8 cellular contexts compared by ENCODE assay signal in genomic region chr17:57940653-57941329, GRCh38. TPM values are rescaled to one million over a fixed set of nuclear protein-coding genes. Genes with fewer than 3 reads are reported as not detected.
A peak's percentile ranks its signal among the peaks of the same experiment; 100 is the strongest.
DNase-seq lines count a peak whose midpoint lies in the region; ATAC-seq and TF ChIP-seq lines count a peak whose summit lies in the region.

No MANE protein-coding gene starts in this region.

- H3K36me3 ChIP-seq in vagina, result no peaks in the 10 kb centered on the region

- peak overlapping the region; percentile 60 for H3K27ac ChIP-seq in vagina

- TF ChIP-seq POLR2A in Raji (IDR thresholded peaks at IDR 0.05; ENCODE audit: insufficient read depth, low read depth, low read length) (peak; percentile 41), vagina (IDR thresholded peaks at IDR 0.05) (no peak)

- H3K9me3 ChIP-seq in vagina, result no peaks in the 10 kb centered on the region

- intact Hi-C loops in left colon (cut with DNase I, micrococcal nuclease) (no loop called here), vagina (cut with DNase I) (no loop called here)

- H3K27me3 ChIP-seq in vagina, result no peaks in the 10 kb centered on the region

- H3K4me3 ChIP-seq in vagina, result no peak overlapping the region

- peaks cover 99% of the 10 kb centered on the region for H3K4me1 ChIP-seq in vagina

- no peak for TF ChIP-seq CTCF in vagina (IDR thresholded peaks at IDR 0.05)

- peak; percentile 18 for DNase-seq in stimulated activated CD4-positive, alpha-beta T cell treated with anti-CD3 and anti-CD28 coated beads, Interleukin-12 subunit alpha, Interleukin-12 subunit beta, amount 100 ng/mL, for 4 hours
- DNase-seq in stimulated activated CD4-positive, alpha-beta T cell treated with anti-CD3 and anti-CD28 coated beads, Interleukin-1b, Interleukin-23, amount 100 ng/mL, for 48 hours, result no peak
- DNase-seq in left colon (peak in 1 of 2 donors; percentile 66), vagina (ENCODE audit: extremely low spot score in 2 of 2) (no peak), NCI-H2227 (lab: John Stamatoyannopoulos, UW; ENCODE audit: unreplicated experiment) (no peak)

- peak; percentile 8 for ATAC-seq in left colon
- ATAC-seq in HG02610 (IDR thresholded peaks at IDR 0.05; ENCODE audit: unreplicated experiment), result no peak
- ATAC-seq in GM21825 (IDR thresholded peaks at IDR 0.05; ENCODE audit: unreplicated experiment), result no peak

RNA-seq across cellular contexts. Expression of gene CUEDC1, which starts 14.4 kb away (rescaled TPM):
- total RNA-seq in left colon (10 to 100 TPM; 16.5 to 29.6 TPM), vagina (28.7 TPM)

RNA-seq across cellular contexts. Expression of gene VEZF1, which starts 47.3 kb away (rescaled TPM):
- 10 to 100 TPM; 38.9 to 53.3 TPM for total RNA-seq in left colon
- total RNA-seq in vagina, result 86.2 TPM
